ENCODE assay signal across 18 cellular contexts in the genomic region with DNA sequence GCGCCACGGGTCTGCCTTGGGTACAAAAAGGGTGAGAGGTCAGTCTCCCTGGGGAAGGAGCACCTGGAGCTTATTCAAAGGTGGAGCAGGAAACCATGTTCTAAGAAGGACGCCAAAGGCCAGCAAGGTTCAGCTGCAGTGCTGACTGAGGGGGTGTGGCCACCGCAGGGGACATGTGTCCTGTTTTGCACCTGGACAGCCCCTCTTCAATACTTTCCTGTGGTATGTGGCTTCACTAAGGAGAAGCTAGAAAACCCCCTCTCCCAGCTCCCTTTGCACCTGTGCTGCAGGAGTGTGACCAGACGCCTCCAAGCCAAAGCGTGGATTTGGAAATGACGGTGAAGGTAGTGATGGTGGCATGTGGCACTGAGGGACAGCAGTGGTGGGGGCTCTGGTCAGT. TPM values are rescaled to one million over a fixed set of nuclear protein-coding genes. Genes with fewer than 3 reads are reported as not detected.
DNase-seq lines count a peak whose midpoint lies in the region; ATAC-seq and TF ChIP-seq lines count a peak whose summit lies in the region.
"Had no signal": no experiment of that assay in that cellular context is flagged by ENCODE, and none has a peak within 500 bp of the region (broad histone marks: within the 10 kb centered on the region; RNA-seq: fewer than 3 reads in every experiment).

No MANE protein-coding gene starts in this region.

- H2BK15ac ChIP-seq in neuronal stem cell (ENCODE audit: low read length) = peak overlapping the region; percentile 5

- no CpG with 5 or more reads among the region's 7 CpGs for WGBS in neuronal stem cell (ENCODE audit: extremely low coverage in 2 of 2, insufficient read length in 2 of 2, insufficient replicate concordance in 1 of 2), 2 donors

- H2BK120ac ChIP-seq in neuronal stem cell (ENCODE audit: low read depth, low read length) = no peak overlapping the region

- TF ChIP-seq CTCF in VCaP (conservative IDR thresholded peaks at IDR 0.05) = no peak
- TF ChIP-seq CTCF in nephron progenitor cell (IDR thresholded peaks at IDR 0.05) = no peak
- no peak for TF ChIP-seq CTCF in type B pancreatic cell (conservative IDR thresholded peaks at IDR 0.05)

- POLR2A ChIA-PET in CD8-positive, alpha-beta memory T cell (lab: Charles Lee) = interaction anchor here (1.0 to 1.1 kb wide), 2 partner anchors 16 to 162 kb away, joined by 3 read pairs; no protein-coding TSS in a partner anchor

- no peaks in the 10 kb centered on the region for H3K27me3 Mint-ChIP-seq in activated T-cell treated with anti-CD3 and anti-CD28 coated beads, Interleukin-2, amount 50 U/mL, for 24 hours
- no peaks in the 10 kb centered on the region for H3K27me3 Mint-ChIP-seq in activated T-cell treated with anti-CD3 and anti-CD28 coated beads, Interleukin-2, amount 50 U/mL, for 4 hours (ENCODE audit: low read depth)
- no peaks in the 10 kb centered on the region for H3K27me3 Mint-ChIP-seq in CD8-positive, alpha-beta memory T cell
- H3K27me3 Mint-ChIP-seq in nephron progenitor cell (ENCODE audit: low read depth, poor library complexity) = peaks cover 21% of the 10 kb centered on the region
- peaks cover 3% of the 10 kb centered on the region for H3K27me3 Mint-ChIP-seq in type B pancreatic cell

- no peak overlapping the region for H3K4me3 ChIP-seq in CD8-positive, alpha-beta memory T cell (ENCODE audit: low read length)
- H3K4me3 ChIP-seq in neuronal stem cell (ENCODE audit: low read length in 2 of 2) = no peak overlapping the region
- H3K4me3 ChIP-seq: K562 had no signal

- H3K14ac ChIP-seq in neuronal stem cell (ENCODE audit: low read length) = no peak overlapping the region

- H3K4me1 Mint-ChIP-seq in activated T-cell treated with anti-CD3 and anti-CD28 coated beads, Interleukin-2, amount 50 U/mL, for 24 hours (ENCODE audit: low read depth) = peaks cover 49% of the 10 kb centered on the region
- peaks cover 72% of the 10 kb centered on the region for H3K4me1 Mint-ChIP-seq in activated T-cell treated with anti-CD3 and anti-CD28 coated beads, Interleukin-2, amount 50 U/mL, for 4 hours (ENCODE audit: low read depth)
- H3K4me1 Mint-ChIP-seq in CD8-positive, alpha-beta memory T cell = peaks cover 47 to 76% (median 63%) of the 10 kb centered on the region in 3 donors
- H3K4me1 Mint-ChIP-seq in nephron progenitor cell (peaks cover 11% of the 10 kb centered on the region), type B pancreatic cell (ENCODE audit: unreplicated experiment) (peaks cover 11% of the 10 kb centered on the region)

- no peak overlapping the region for H3K4ac ChIP-seq in neuronal stem cell (ENCODE audit: low read length)

- CTCF ChIA-PET in CD8-positive, alpha-beta memory T cell (lab: Charles Lee) = interaction anchor here (4.0 kb wide), 1 partner anchor 23 kb away, joined by 17 read pairs; the partner anchor contains the start of gene TRIM14

- peak overlapping the region; percentile 35 for H2AK5ac ChIP-seq in neuronal stem cell (ENCODE audit: low read depth, low read length)

- H3K27me3 ChIP-seq in CD8-positive, alpha-beta memory T cell (ENCODE audit: insufficient read depth, low read length, poor library complexity, severe bottlenecking) = no peaks in the 10 kb centered on the region
- peaks cover 0 to 24% (median 0%) of the 10 kb centered on the region in 3 experiments for H3K27me3 ChIP-seq in neuronal stem cell (ENCODE audit: control insufficient read depth in 3 of 3, insufficient read depth in 3 of 3, low read depth in 1 of 3, low read length in 3 of 3)
- H3K27me3 ChIP-seq: BE2C had no signal

- H3K4me2 ChIP-seq in neuronal stem cell (ENCODE audit: insufficient read depth, low read length, poor library complexity, severe bottlenecking) = no peak overlapping the region

- no peak overlapping the region for H3K23ac ChIP-seq in neuronal stem cell (ENCODE audit: low read depth, low read length, poor library complexity)

- peaks cover 91% of the 10 kb centered on the region for H3K36me3 Mint-ChIP-seq in activated T-cell treated with anti-CD3 and anti-CD28 coated beads, Interleukin-2, amount 50 U/mL, for 24 hours (ENCODE audit: low read depth)
- peaks cover 36% of the 10 kb centered on the region for H3K36me3 Mint-ChIP-seq in activated T-cell treated with anti-CD3 and anti-CD28 coated beads, Interleukin-2, amount 50 U/mL, for 4 hours (ENCODE audit: insufficient read depth)
- H3K36me3 Mint-ChIP-seq in CD8-positive, alpha-beta memory T cell = peaks cover 26 to 82% (median 30%) of the 10 kb centered on the region in 3 donors
- H3K36me3 Mint-ChIP-seq in nephron progenitor cell (ENCODE audit: low read depth) (no peaks in the 10 kb centered on the region), type B pancreatic cell (no peaks in the 10 kb centered on the region)

- ATAC-seq in activated T-cell treated with anti-CD3 and anti-CD28 coated beads, Interleukin-2, amount 50 U/mL, for 4 hours = no peak
- ATAC-seq: K562 had no signal

- H3K4me3 Mint-ChIP-seq in activated T-cell treated with anti-CD3 and anti-CD28 coated beads, Interleukin-2, amount 50 U/mL, for 24 hours = no peak overlapping the region
- H3K4me3 Mint-ChIP-seq in activated T-cell treated with anti-CD3 and anti-CD28 coated beads, Interleukin-2, amount 50 U/mL, for 4 hours = no peak overlapping the region
- H3K4me3 Mint-ChIP-seq in CD8-positive, alpha-beta memory T cell = no peak overlapping the region
- H3K4me3 Mint-ChIP-seq in nephron progenitor cell = no peak overlapping the region
- H3K4me3 Mint-ChIP-seq in type B pancreatic cell = no peak overlapping the region

- H3K27ac Mint-ChIP-seq in activated T-cell treated with anti-CD3 and anti-CD28 coated beads, Interleukin-2, amount 50 U/mL, for 24 hours = peak overlapping the region; percentile 66
- H3K27ac Mint-ChIP-seq in CD8-positive, alpha-beta memory T cell = peak overlapping the region in 5 of 8 donors; percentile 34 to 86 (median 56)
- H3K27ac Mint-ChIP-seq in nephron progenitor cell (no peak overlapping the region), type B pancreatic cell (no peak overlapping the region)

- H3K9me3 ChIP-seq in CD8-positive, alpha-beta memory T cell (ENCODE audit: low read length) = no peaks in the 10 kb centered on the region
- H3K9me3 ChIP-seq in neuronal stem cell (replicated peaks in 1 of 2; ENCODE audit: control insufficient read depth in 2 of 2, insufficient read depth in 1 of 2, low read depth in 1 of 2, low read length in 2 of 2) = no peaks in the 10 kb centered on the region
- H3K9me3 ChIP-seq: BE2C had no signal

- no peak overlapping the region for H3K27ac ChIP-seq in CD8-positive, alpha-beta memory T cell (ENCODE audit: low read depth, low read length)
- H3K27ac ChIP-seq in VCaP (peak overlapping the region; percentile 9; the same call in 1 of the 2 replicates), neuronal stem cell (replicated peaks; ENCODE audit: low read length) (no peak overlapping the region)
- H3K27ac ChIP-seq: HL-60 had no signal

- H2AFZ ChIP-seq in neuronal stem cell (ENCODE audit: low read length) = no peak overlapping the region

- H3K18ac ChIP-seq in neuronal stem cell (ENCODE audit: low read length) = no peak overlapping the region

- no peak overlapping the region for H4K8ac ChIP-seq in neuronal stem cell (ENCODE audit: low read depth, low read length)

- no peaks in the 10 kb centered on the region for H3K9me3 Mint-ChIP-seq in activated T-cell treated with anti-CD3 and anti-CD28 coated beads, Interleukin-2, amount 50 U/mL, for 24 hours
- H3K9me3 Mint-ChIP-seq in activated T-cell treated with anti-CD3 and anti-CD28 coated beads, Interleukin-2, amount 50 U/mL, for 4 hours = no peaks in the 10 kb centered on the region
- no peaks in the 10 kb centered on the region for H3K9me3 Mint-ChIP-seq in CD8-positive, alpha-beta memory T cell
- H3K9me3 Mint-ChIP-seq in nephron progenitor cell (no peaks in the 10 kb centered on the region), type B pancreatic cell (no peaks in the 10 kb centered on the region)

- no peak overlapping the region for H4K91ac ChIP-seq in neuronal stem cell (ENCODE audit: low read depth, low read length, poor library complexity)

- H2BK5ac ChIP-seq in neuronal stem cell (ENCODE audit: low read length) = no peak overlapping the region

- peaks cover 23% of the 10 kb centered on the region for H3K36me3 ChIP-seq in CD8-positive, alpha-beta memory T cell (ENCODE audit: insufficient read depth, low read length)
- H3K36me3 ChIP-seq in neuronal stem cell (replicated peaks in 1 of 2; ENCODE audit: control insufficient read depth in 2 of 2, insufficient read depth in 2 of 2, low read length in 2 of 2) = no peaks in the 10 kb centered on the region

- H3K4me1 ChIP-seq in CD8-positive, alpha-beta memory T cell (ENCODE audit: insufficient read depth, low read length) = peaks cover 44% of the 10 kb centered on the region
- peaks cover 0 to 7% of the 10 kb centered on the region in 2 donors for H3K4me1 ChIP-seq in neuronal stem cell (ENCODE audit: control insufficient read depth in 2 of 2, insufficient read depth in 1 of 2, low read depth in 1 of 2, low read length in 2 of 2)
- H3K4me1 ChIP-seq: BE2C had no signal

- H3K9ac ChIP-seq in neuronal stem cell (ENCODE audit: low read depth, low read length, poor library complexity) = no peak overlapping the region

- H2BK12ac ChIP-seq in neuronal stem cell (ENCODE audit: low read length) = no peak overlapping the region

- DNase-seq in activated T-cell treated with anti-CD3 and anti-CD28 coated beads, Interleukin-2, amount 50 U/mL, for 24 hours = no peak
- no peak for DNase-seq in activated T-cell treated with anti-CD3 and anti-CD28 coated beads, Interleukin-2, amount 50 U/mL, for 4 hours
- no peak for DNase-seq in CD8-positive, alpha-beta memory T cell
- no peak for DNase-seq in neuronal stem cell (ENCODE audit: low spot score)
- no peak for DNase-seq in nephron progenitor cell
- DNase-seq in type B pancreatic cell (ENCODE audit: extremely low spot score, unreplicated experiment) = no peak
- DNase-seq: BE2C, COR-L47, DMS153, GOT3, NCI-H1048, NCI-H1694, NCI-H2107, NCI-H345, NCI-H774 had no signal

- H3K79me1 ChIP-seq in neuronal stem cell (ENCODE audit: low read depth, low read length) = no peaks in the 10 kb centered on the region

RNA-seq across cellular contexts. Expression of gene TRIM14, which starts 23.6 kb away (rescaled TPM):
- total RNA-seq in activated T-cell treated with anti-CD3 and anti-CD28 coated beads, Interleukin-2, amount 50 U/mL, for 4 hours = 10 to 100 TPM; 30.4 to 40.6 (median 32.5) TPM
- total RNA-seq in CD8-positive, alpha-beta memory T cell = 10 to 100 TPM; 46.2 to 52.1 TPM
- polyA plus RNA-seq in CD8-positive, alpha-beta memory T cell = 92.5 TPM
- 1.7 TPM for polyA plus RNA-seq in neuronal stem cell (2013, experiment 1 of 2)
- polyA plus RNA-seq in neuronal stem cell (2013, experiment 2 of 2) = 1.9 TPM
- 9.9 and 18.8 TPM in 2 replicates for total RNA-seq in type B pancreatic cell (ENCODE audit: low replicate concordance)

RNA-seq across cellular contexts. Expression of gene NANS, which starts 38.9 kb away (rescaled TPM):
- total RNA-seq in activated T-cell treated with anti-CD3 and anti-CD28 coated beads, Interleukin-2, amount 50 U/mL, for 4 hours = 10 to 100 TPM; 48.4 to 57.2 (median 49.1) TPM
- 10 to 100 TPM; 33.2 to 34.8 TPM for total RNA-seq in CD8-positive, alpha-beta memory T cell
- 29.3 TPM for polyA plus RNA-seq in CD8-positive, alpha-beta memory T cell
- polyA plus RNA-seq in neuronal stem cell (2013, experiment 1 of 2) = 24.9 TPM
- polyA plus RNA-seq in neuronal stem cell (2013, experiment 2 of 2) = 23.1 TPM
- total RNA-seq in type B pancreatic cell (ENCODE audit: low replicate concordance) = 44.6 and 48.1 TPM in 2 replicates

Comparison
In these comparisons a context has a peak if more than half of its experiments do, and no peak if none do; other contexts are left out.
1. H3K27ac Mint-ChIP-seq: peak in activated T-cell treated with anti-CD3 and anti-CD28 coated beads, Interleukin-2, amount 50 U/mL, for 24 hours (single experiment) and CD8-positive, alpha-beta memory T cell (5 of 8); none in nephron progenitor cell (single experiment) and type B pancreatic cell (single experiment).